In the genomic region with DNA sequence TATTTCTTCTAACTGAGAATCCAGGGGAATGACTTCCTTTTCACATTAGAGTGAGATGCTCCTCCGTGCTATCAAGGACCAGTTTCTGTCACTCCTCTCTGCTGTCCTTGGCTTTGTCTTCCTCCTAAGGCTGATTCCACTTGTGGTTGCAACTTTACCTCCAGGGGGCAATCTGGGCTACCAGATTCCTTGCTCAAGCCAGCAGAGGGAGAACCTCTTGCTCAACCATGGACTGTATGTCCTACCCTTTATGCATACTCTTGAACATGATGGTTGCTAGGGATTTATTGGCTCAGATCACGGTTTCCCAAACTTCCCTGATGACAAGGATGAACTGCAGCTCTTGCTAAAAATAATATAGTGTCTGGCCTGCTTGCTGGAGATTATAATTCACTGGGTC, we compare ENCODE assay signal across 8 cellular contexts. TPM values are rescaled to one million over a fixed set of nuclear protein-coding genes. Genes with fewer than 3 reads are reported as not detected.
DNase-seq lines count a peak whose midpoint lies in the region; ATAC-seq and TF ChIP-seq lines count a peak whose summit lies in the region.

No MANE protein-coding gene starts in this region.

- no peak overlapping the region for H3K4me3 ChIP-seq in tibial artery

- H3K9me3 Mint-ChIP-seq in glutamatergic neuron (ENCODE audit: unreplicated experiment): peaks cover 13% of the 10 kb centered on the region

- H3K36me3 ChIP-seq in tibial artery: peaks cover 9 to 24% (median 19%) of the 10 kb centered on the region in 3 donors

- no peak overlapping the region for H3K4me3 Mint-ChIP-seq in glutamatergic neuron (ENCODE audit: unreplicated experiment)

- intact Hi-C loops in tibial artery (cut with DNase I; ENCODE audit: low total_unique reads): loop anchor here (10.0 kb wide), 1 partner anchor 1148 kb away; no protein-coding TSS in a partner anchor

- peak; percentile 11; the same call in 1 of the 2 replicates for TF ChIP-seq RAD21 in Ishikawa (IDR thresholded peaks at IDR 0.05; ENCODE audit: low read depth)

- TF ChIP-seq CTCF in glutamatergic neuron (IDR thresholded peaks at IDR 0.05; ENCODE audit: partially characterized antibody, unreplicated experiment): peak; percentile 55
- TF ChIP-seq CTCF in tibial artery (IDR thresholded peaks at IDR 0.05): peak; percentile 47 to 50

- no peaks in the 10 kb centered on the region for H3K9me3 ChIP-seq in tibial artery

- no peak for TF ChIP-seq EP300 in Ishikawa (IDR thresholded peaks at IDR 0.05; ENCODE audit: borderline replicate concordance)

- no peaks in the 10 kb centered on the region for H3K36me3 Mint-ChIP-seq in glutamatergic neuron (ENCODE audit: unreplicated experiment)

- H3K27ac ChIP-seq in tibial artery: no peak overlapping the region

- no peak overlapping the region for H3K27ac Mint-ChIP-seq in glutamatergic neuron (ENCODE audit: unreplicated experiment)

- H3K4me1 Mint-ChIP-seq in glutamatergic neuron (ENCODE audit: low read depth, unreplicated experiment): peaks cover 23% of the 10 kb centered on the region

- DNase-seq in EH (ENCODE audit: low read depth) (peak; percentile 71), SKM-1 (lab: John Stamatoyannopoulos, UW; ENCODE audit: unreplicated experiment) (peak; percentile 12), glutamatergic neuron (peak; percentile 43), tibial artery (peak in 1 of 2 donors; percentile 28), hippocampal formation (lab: John Stamatoyannopoulos, UW) (no peak)
- no peak for DNase-seq in activated T-cell treated with anti-CD3 and anti-CD28 coated beads, Interleukin-2, amount 50 U/mL, for 1 hour

- H3K4me1 ChIP-seq in tibial artery: peaks cover 0 to 15% (median 0%) of the 10 kb centered on the region in 4 donors

- peaks cover 7% of the 10 kb centered on the region for H3K27me3 Mint-ChIP-seq in glutamatergic neuron (ENCODE audit: unreplicated experiment)

- no peak for ATAC-seq in GM18870 (IDR thresholded peaks at IDR 0.05; ENCODE audit: unreplicated experiment)

- no peaks in the 10 kb centered on the region for H3K27me3 ChIP-seq in tibial artery

TF ChIP-seq in Ishikawa, 13 proteins besides CTCF, POLR2A, EP300 and RAD21:
- TF ChIP-seq ZBTB7A (IDR thresholded peaks at IDR 0.05; ENCODE audit: low read depth) (no peak), TCF12 (IDR thresholded peaks at IDR 0.05; ENCODE audit: low read depth) (no peak), YY1 (IDR thresholded peaks at IDR 0.05; ENCODE audit: low read depth) (no peak), FOXM1 (IDR thresholded peaks at IDR 0.05; ENCODE audit: borderline replicate concordance, low read depth) (no peak), CEBPB (IDR thresholded peaks at IDR 0.05) (peak; percentile 62), CREB1 (IDR thresholded peaks at IDR 0.05; ENCODE audit: low read depth) (no peak)

RNA-seq across cellular contexts. Expression of a gene that starts 24.0 kb away (rescaled TPM):
- 152 TPM for total RNA-seq in glutamatergic neuron (ENCODE audit: unreplicated experiment)

Comparison
In these comparisons a context has a peak if more than half of its experiments do, and no peak if none do; other contexts are left out.
1. DNase-seq: peak in EH (single experiment), SKM-1 (single experiment) and glutamatergic neuron (single experiment); none in hippocampal formation (0 of 2) and activated T-cell treated with anti-CD3 and anti-CD28 coated beads, Interleukin-2, amount 50 U/mL, for 1 hour (single experiment).